In the genomic region with DNA sequence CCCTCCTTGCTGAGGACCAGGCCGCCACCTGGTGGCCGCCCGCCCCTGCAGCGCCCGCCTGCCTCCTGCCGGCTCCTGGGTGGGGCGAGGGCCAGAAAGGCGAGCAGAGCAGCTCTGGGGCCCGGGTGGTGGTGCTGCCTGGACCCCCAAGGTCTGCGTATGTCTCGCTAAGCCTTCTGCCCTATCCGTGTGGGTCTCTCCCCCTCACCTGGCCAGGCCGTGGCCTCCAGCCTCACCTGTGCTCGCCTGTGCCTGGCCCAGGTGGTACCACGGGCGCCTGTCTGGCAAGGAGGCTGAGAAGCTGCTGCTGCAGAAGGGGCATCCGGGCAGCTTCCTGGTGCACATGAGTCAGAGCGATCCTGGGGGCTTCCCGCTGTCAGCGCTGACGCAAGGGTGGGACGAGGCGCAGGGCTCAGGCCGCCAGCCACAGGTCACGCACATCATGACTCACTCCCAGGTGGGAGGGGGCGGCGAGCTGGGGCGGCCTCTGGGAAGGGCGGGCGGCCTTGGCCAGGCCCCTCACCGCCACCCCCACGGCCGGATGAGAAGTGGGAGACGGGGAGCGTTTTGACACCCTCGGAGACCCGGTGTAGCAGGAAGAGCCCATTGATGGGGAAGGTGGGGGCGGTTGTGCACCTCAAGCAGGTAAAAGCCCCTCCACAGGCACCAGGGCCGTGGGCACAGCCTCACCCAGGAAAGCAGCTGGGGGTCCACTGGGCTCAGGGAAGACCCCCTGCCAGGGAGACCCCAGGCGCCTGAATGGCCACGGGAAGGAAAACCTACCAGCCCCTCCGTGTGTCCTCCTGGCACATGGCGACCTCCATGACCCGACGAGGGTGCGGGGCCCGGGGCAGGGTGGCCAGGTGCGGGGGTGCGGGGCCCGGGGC, we compare ENCODE assay signal across 8 cellular contexts. TPM values are rescaled to one million over a fixed set of nuclear protein-coding genes. Genes with fewer than 3 reads are reported as not detected.
A peak's percentile ranks its signal among the peaks of the same experiment; 100 is the strongest.
DNase-seq lines count a peak whose midpoint lies in the region; ATAC-seq and TF ChIP-seq lines count a peak whose summit lies in the region.

No MANE protein-coding gene starts in this region.

- no peaks in the 10 kb centered on the region for H3K36me3 ChIP-seq in naive thymus-derived CD4-positive, alpha-beta T cell (ENCODE audit: control insufficient read depth in 2 of 3, insufficient read depth in 3 of 3, low read length in 3 of 3)

- peaks cover 43% of the 10 kb centered on the region for H3K36me3 Mint-ChIP-seq in activated CD8-positive, alpha-beta T cell treated with anti-CD3 and anti-CD28 coated beads for 36 hours (ENCODE audit: low read depth)
- peaks cover 10% of the 10 kb centered on the region for H3K36me3 Mint-ChIP-seq in effector memory CD8-positive, alpha-beta T cell (ENCODE audit: insufficient read depth)
- no peaks in the 10 kb centered on the region for H3K36me3 Mint-ChIP-seq in naive thymus-derived CD4-positive, alpha-beta T cell

- peaks cover 3 to 13% of the 10 kb centered on the region in 2 donors for H3K27me3 ChIP-seq in naive thymus-derived CD4-positive, alpha-beta T cell (ENCODE audit: control insufficient read depth in 2 of 2, insufficient read depth in 2 of 2, low read length in 2 of 2)

- intact Hi-C loops in activated CD8-positive, alpha-beta T cell treated with anti-CD3 and anti-CD28 coated beads for 36 hours (cut with micrococcal nuclease) = no loop called here
- intact Hi-C loops in naive thymus-derived CD4-positive, alpha-beta T cell (cut with micrococcal nuclease) = loop anchor here (1.0 to 2.0 kb wide), 3 partner anchors 31 to 80 kb away; no protein-coding TSS in a partner anchor

- peak overlapping the region; percentile 90 for H3K27ac Mint-ChIP-seq in activated CD8-positive, alpha-beta T cell treated with anti-CD3 and anti-CD28 coated beads for 36 hours
- H3K27ac Mint-ChIP-seq in effector memory CD8-positive, alpha-beta T cell = peak overlapping the region; percentile 72 to 78
- peak overlapping the region in 3 of 9 donors; percentile 2 to 62 (median 24) for H3K27ac Mint-ChIP-seq in naive thymus-derived CD4-positive, alpha-beta T cell

- peak; percentile 39 to 60 for DNase-seq in SHP77 (lab: John Stamatoyannopoulos, UW)
- DNase-seq in SHP77 treated with DMSO at 0.1 percent for 48 hours (lab: John Stamatoyannopoulos, UW) = no peak
- peak; percentile 25 for DNase-seq in NCI-H526 treated with DMSO at 0.1 percent for 48 hours (lab: John Stamatoyannopoulos, UW)
- DNase-seq in activated CD8-positive, alpha-beta T cell treated with anti-CD3 and anti-CD28 coated beads for 36 hours = peak; percentile 98
- DNase-seq in effector memory CD8-positive, alpha-beta T cell = peak; percentile 74 to 75 (median 75)
- DNase-seq in naive thymus-derived CD4-positive, alpha-beta T cell = peak; percentile 54 to 83 (median 72)
- peak; percentile 91 for DNase-seq in stimulated activated naive CD4-positive, alpha-beta T cell treated with Interleukin-2 at 50 U/mL for 16 hours (lab: John Stamatoyannopoulos, UW)

- peaks cover 39% of the 10 kb centered on the region for H3K4me1 Mint-ChIP-seq in activated CD8-positive, alpha-beta T cell treated with anti-CD3 and anti-CD28 coated beads for 36 hours (ENCODE audit: low read depth)
- H3K4me1 Mint-ChIP-seq in effector memory CD8-positive, alpha-beta T cell (ENCODE audit: low read depth in 2 of 2) = peaks cover 7 to 10% of the 10 kb centered on the region in 2 donors
- H3K4me1 Mint-ChIP-seq in naive thymus-derived CD4-positive, alpha-beta T cell = peaks cover 0 to 17% (median 6%) of the 10 kb centered on the region in 7 donors

- no peak overlapping the region for H3K4me3 ChIP-seq in naive thymus-derived CD4-positive, alpha-beta T cell (ENCODE audit: low read length)

- H3K9me3 Mint-ChIP-seq in activated CD8-positive, alpha-beta T cell treated with anti-CD3 and anti-CD28 coated beads for 36 hours = no peaks in the 10 kb centered on the region
- H3K9me3 Mint-ChIP-seq in effector memory CD8-positive, alpha-beta T cell = no peaks in the 10 kb centered on the region
- no peaks in the 10 kb centered on the region for H3K9me3 Mint-ChIP-seq in naive thymus-derived CD4-positive, alpha-beta T cell

- peaks cover 7% of the 10 kb centered on the region for H3K27me3 Mint-ChIP-seq in activated CD8-positive, alpha-beta T cell treated with anti-CD3 and anti-CD28 coated beads for 36 hours
- peaks cover 0 to 28% of the 10 kb centered on the region in 2 donors for H3K27me3 Mint-ChIP-seq in effector memory CD8-positive, alpha-beta T cell
- H3K27me3 Mint-ChIP-seq in naive thymus-derived CD4-positive, alpha-beta T cell = peaks cover 7 to 13% (median 13%) of the 10 kb centered on the region in 5 donors

- POLR2A ChIA-PET in activated CD8-positive, alpha-beta T cell treated with anti-CD3 and anti-CD28 coated beads for 36 hours (lab: Charles Lee) = interaction anchor here (0.6 to 3.1 kb wide), 22 partner anchors 9 to 149 kb away, joined by 3 to 30 read pairs (median 4); a partner anchor contains a TSS
- POLR2A ChIA-PET in naive thymus-derived CD4-positive, alpha-beta T cell (lab: Charles Lee) = interaction anchor here (1.7 to 2.4 kb wide), 2 partner anchors 23 to 50 kb away, joined by 4 to 6 read pairs; a partner anchor contains a TSS

- CTCF ChIA-PET in activated CD8-positive, alpha-beta T cell treated with anti-CD3 and anti-CD28 coated beads for 36 hours (lab: Charles Lee) = interaction anchor here (0.7 to 3.7 kb wide), 16 partner anchors 23 to 143 kb away, joined by 3 to 38 read pairs (median 6); a partner anchor contains a TSS
- CTCF ChIA-PET in naive thymus-derived CD4-positive, alpha-beta T cell (lab: Charles Lee) = interaction anchor here (0.5 to 4.8 kb wide), 7 partner anchors 29 to 81 kb away, joined by 3 to 38 read pairs (median 3); a partner anchor contains a TSS

- H3K4me3 Mint-ChIP-seq in activated CD8-positive, alpha-beta T cell treated with anti-CD3 and anti-CD28 coated beads for 36 hours = peak overlapping the region; percentile 87
- H3K4me3 Mint-ChIP-seq in effector memory CD8-positive, alpha-beta T cell = peak overlapping the region; percentile 41 to 48
- peak overlapping the region in 5 of 10 donors; percentile 9 to 56 (median 29) for H3K4me3 Mint-ChIP-seq in naive thymus-derived CD4-positive, alpha-beta T cell

- peaks cover 4 to 28% of the 10 kb centered on the region in 2 donors for H3K4me1 ChIP-seq in naive thymus-derived CD4-positive, alpha-beta T cell (ENCODE audit: control insufficient read depth in 2 of 2, insufficient read depth in 2 of 2, low read length in 2 of 2)

- no peaks in the 10 kb centered on the region for H3K9me3 ChIP-seq in naive thymus-derived CD4-positive, alpha-beta T cell (ENCODE audit: control insufficient read depth in 2 of 3, low read length in 3 of 3)

- peak; percentile 38 for ATAC-seq in HG02840 (IDR thresholded peaks at IDR 0.05; ENCODE audit: low FRiP score, unreplicated experiment)
- ATAC-seq in activated CD8-positive, alpha-beta T cell treated with anti-CD3 and anti-CD28 coated beads for 36 hours = peak; percentile 74
- peak; percentile 77 for ATAC-seq in effector memory CD8-positive, alpha-beta T cell (replicated peaks)
- peak; percentile 58 for ATAC-seq in naive thymus-derived CD4-positive, alpha-beta T cell

- no peak overlapping the region for H3K27ac ChIP-seq in naive thymus-derived CD4-positive, alpha-beta T cell (ENCODE audit: low read depth, low read length)

- peak; percentile 53 for TF ChIP-seq CTCF in activated CD8-positive, alpha-beta T cell treated with anti-CD3 and anti-CD28 coated beads for 36 hours (IDR thresholded peaks at IDR 0.05)

RNA-seq across cellular contexts. Expression of a gene that starts 9.9 kb away (rescaled TPM):
- total RNA-seq in activated CD8-positive, alpha-beta T cell treated with anti-CD3 and anti-CD28 coated beads for 36 hours = not detected
- total RNA-seq in naive thymus-derived CD4-positive, alpha-beta T cell = under 1 TPM in 1 of 5 experiments, not detected in 4; 0.32 TPM
- not detected for polyA plus RNA-seq in naive thymus-derived CD4-positive, alpha-beta T cell

RNA-seq across cellular contexts. Expression of a gene that starts 44.3 kb away (rescaled TPM):
- 10 to 100 TPM; 64.9 to 68.0 TPM for total RNA-seq in activated CD8-positive, alpha-beta T cell treated with anti-CD3 and anti-CD28 coated beads for 36 hours
- 10 to 100 TPM in 1 of 5 experiments, 1 to 10 TPM in 4; 1.8 to 10.9 (median 4.9) TPM for total RNA-seq in naive thymus-derived CD4-positive, alpha-beta T cell
- 1 to 10 TPM in 1 of 2 donors, under 1 TPM in 1; 0.19 to 1.2 TPM for polyA plus RNA-seq in naive thymus-derived CD4-positive, alpha-beta T cell

RNA-seq across cellular contexts. Expression of a gene that starts 50.9 kb away (rescaled TPM):
- total RNA-seq in activated CD8-positive, alpha-beta T cell treated with anti-CD3 and anti-CD28 coated beads for 36 hours = 100 to 1,000 TPM in 1 of 2 experiments, 10 to 100 TPM in 1; 94.5 to 102 TPM
- total RNA-seq in naive thymus-derived CD4-positive, alpha-beta T cell = 100 to 1,000 TPM in 1 of 5 experiments, 10 to 100 TPM in 4; 17.4 to 227 (median 25.4) TPM
- 100 to 1,000 TPM; 114 to 218 TPM for polyA plus RNA-seq in naive thymus-derived CD4-positive, alpha-beta T cell

RNA-seq across cellular contexts. Expression of a gene that starts 51.7 kb away (rescaled TPM):
- 10 to 100 TPM; 17.5 to 20.3 TPM for total RNA-seq in activated CD8-positive, alpha-beta T cell treated with anti-CD3 and anti-CD28 coated beads for 36 hours
- total RNA-seq in naive thymus-derived CD4-positive, alpha-beta T cell = 10 to 100 TPM; 17.6 to 21.9 (median 19.6) TPM
- 10 to 100 TPM in 1 of 2 donors, 1 to 10 TPM in 1; 6.4 to 10.5 TPM for polyA plus RNA-seq in naive thymus-derived CD4-positive, alpha-beta T cell

Comparison
In these comparisons a context has a peak if more than half of its experiments do, and no peak if none do; other contexts are left out.
1. RNA of a gene that starts 44.3 kb away (total RNA-seq): 64.9 to 68.0 TPM in activated CD8-positive, alpha-beta T cell treated with anti-CD3 and anti-CD28 coated beads for 36 hours; 1.8 to 10.9 TPM in naive thymus-derived CD4-positive, alpha-beta T cell; every median in the first group is over 4 times any median in the second.
2. Peak in every context shown above with its lines, with median percentiles within 50 percentile points of each other: ATAC-seq.